16 cellular contexts compared by ENCODE assay signal in genomic region chr10:11910102-11910501, GRCh38.
A peak's percentile ranks its signal among the peaks of the same experiment; 100 is the strongest.
DNase-seq lines count a peak whose midpoint lies in the region; ATAC-seq and TF ChIP-seq lines count a peak whose summit lies in the region.
"Had no signal": no experiment of that assay in that cellular context is flagged by ENCODE, and none has a peak within 500 bp of the region (broad histone marks: within the 10 kb centered on the region; RNA-seq: fewer than 3 reads in every experiment).

No MANE protein-coding gene starts in this region.

- H3K36me3 Mint-ChIP-seq in neural crest cell (ENCODE audit: low read depth), result no peaks in the 10 kb centered on the region
- no peaks in the 10 kb centered on the region for H3K36me3 Mint-ChIP-seq in naive thymus-derived CD8-positive, alpha-beta T cell
- no peaks in the 10 kb centered on the region for H3K36me3 Mint-ChIP-seq in activated naive CD8-positive, alpha-beta T cell treated with anti-CD3 and anti-CD28 coated beads for 36 hours
- H3K36me3 Mint-ChIP-seq: CD14-positive monocyte; CD4-positive, alpha-beta memory T cell had no signal

- H3K4me1 Mint-ChIP-seq in neural crest cell, result peaks cover 14% of the 10 kb centered on the region
- H3K4me1 Mint-ChIP-seq in naive thymus-derived CD8-positive, alpha-beta T cell, result peaks cover 0 to 7% (median 0%) of the 10 kb centered on the region in 4 donors
- no peaks in the 10 kb centered on the region for H3K4me1 Mint-ChIP-seq in activated naive CD8-positive, alpha-beta T cell treated with anti-CD3 and anti-CD28 coated beads for 36 hours
- H3K4me1 Mint-ChIP-seq: CD14-positive monocyte had no signal

- intact Hi-C loops in left lung (cut with DNase I) (no loop called here), posterior vena cava (cut with DNase I) (loop anchor here in 1 of 2 donors (1.0 to 5.0 kb wide), 2 partner anchors 45 to 1367 kb away; no protein-coding TSS in a partner anchor)

- H3K36me3 ChIP-seq in left lung, result no peaks in the 10 kb centered on the region
- H3K36me3 ChIP-seq: BLaER1, HAP-1 had no signal

- H3K27ac ChIP-seq in left lung, result no peak overlapping the region
- H3K27ac ChIP-seq: BLaER1 had no signal

- no peak overlapping the region for H3K4me3 Mint-ChIP-seq in neural crest cell
- no peak overlapping the region for H3K4me3 Mint-ChIP-seq in naive thymus-derived CD8-positive, alpha-beta T cell
- H3K4me3 Mint-ChIP-seq in activated naive CD8-positive, alpha-beta T cell treated with anti-CD3 and anti-CD28 coated beads for 36 hours, result no peak overlapping the region
- H3K4me3 Mint-ChIP-seq: CD14-positive monocyte; CD4-positive, alpha-beta memory T cell had no signal

- no peaks in the 10 kb centered on the region for H3K9me3 ChIP-seq in left lung
- H3K9me3 ChIP-seq: BLaER1, HAP-1 had no signal

- POLR2A ChIA-PET in naive thymus-derived CD8-positive, alpha-beta T cell (lab: Charles Lee), result no interaction called here

- TF ChIP-seq CTCF in left lung (IDR thresholded peaks at IDR 0.05), result no peak
- TF ChIP-seq CTCF in neural crest cell (conservative IDR thresholded peaks at IDR 0.05), result no peak

- peak overlapping the region; percentile 75 for H3K27ac Mint-ChIP-seq in neural crest cell (ENCODE audit: unreplicated experiment)
- H3K27ac Mint-ChIP-seq in naive thymus-derived CD8-positive, alpha-beta T cell, result no peak overlapping the region
- no peak overlapping the region for H3K27ac Mint-ChIP-seq in activated naive CD8-positive, alpha-beta T cell treated with anti-CD3 and anti-CD28 coated beads for 36 hours
- H3K27ac Mint-ChIP-seq: CD14-positive monocyte; CD4-positive, alpha-beta memory T cell had no signal

- no peaks in the 10 kb centered on the region for H3K4me1 ChIP-seq in left lung
- H3K4me1 ChIP-seq: HAP-1 had no signal

- ATAC-seq in left lung, result peak; percentile 66
- no peak for ATAC-seq in naive thymus-derived CD8-positive, alpha-beta T cell

- H3K9me3 Mint-ChIP-seq in neural crest cell, result no peaks in the 10 kb centered on the region
- no peaks in the 10 kb centered on the region for H3K9me3 Mint-ChIP-seq in naive thymus-derived CD8-positive, alpha-beta T cell
- H3K9me3 Mint-ChIP-seq in activated naive CD8-positive, alpha-beta T cell treated with anti-CD3 and anti-CD28 coated beads for 36 hours, result no peaks in the 10 kb centered on the region
- H3K9me3 Mint-ChIP-seq: CD14-positive monocyte had no signal

- H3K27me3 ChIP-seq in left lung, result no peaks in the 10 kb centered on the region
- H3K27me3 ChIP-seq: BLaER1 had no signal

- H3K4me3 ChIP-seq in left lung, result no peak overlapping the region
- H3K4me3 ChIP-seq: BLaER1, HAP-1 had no signal

- TF ChIP-seq POLR2A in erythroblast (IDR thresholded peaks at IDR 0.05; ENCODE audit: low read length), result no peak

- DNase-seq in NCI-H69 (lab: John Stamatoyannopoulos, UW) (peak; percentile 28), left lung (no peak), neural crest cell (ENCODE audit: low read depth, low spot score) (no peak), posterior vena cava (ENCODE audit: low spot score) (peak; percentile 55), erythroblast (lab: John Stamatoyannopoulos, UW) (no peak)
- no peak for DNase-seq in naive thymus-derived CD8-positive, alpha-beta T cell
- DNase-seq in activated CD4-positive, CD25-positive, alpha-beta regulatory T cell (lab: John Stamatoyannopoulos, UW), result no peak
- DNase-seq in activated naive CD8-positive, alpha-beta T cell treated with anti-CD3 and anti-CD28 coated beads for 36 hours, result no peak
- DNase-seq: 8988T; Calu3; CD4-positive, alpha-beta memory T cell; DMS79 treated with DMSO at 0.1 percent for 48 hours; GF-D8 had no signal

- no peaks in the 10 kb centered on the region for H3K27me3 Mint-ChIP-seq in neural crest cell (ENCODE audit: low read depth)
- peaks cover 0 to 3% (median 0%) of the 10 kb centered on the region in 5 donors for H3K27me3 Mint-ChIP-seq in naive thymus-derived CD8-positive, alpha-beta T cell
- H3K27me3 Mint-ChIP-seq in activated naive CD8-positive, alpha-beta T cell treated with anti-CD3 and anti-CD28 coated beads for 36 hours, result peaks cover 4% of the 10 kb centered on the region
- H3K27me3 Mint-ChIP-seq: CD4-positive, alpha-beta memory T cell had no signal

Comparison
In these comparisons a context has a peak if more than half of its experiments do, and no peak if none do; other contexts are left out.
1. DNase-seq: peak in NCI-H69 (single experiment) and posterior vena cava (single experiment); none in left lung (0 of 2), neural crest cell (single experiment), erythroblast (0 of 2), naive thymus-derived CD8-positive, alpha-beta T cell (0 of 10), activated CD4-positive, CD25-positive, alpha-beta regulatory T cell (0 of 4) and activated naive CD8-positive, alpha-beta T cell treated with anti-CD3 and anti-CD28 coated beads for 36 hours (single experiment).